ENCODE assay signal across 8 cellular contexts in the genomic region with DNA sequence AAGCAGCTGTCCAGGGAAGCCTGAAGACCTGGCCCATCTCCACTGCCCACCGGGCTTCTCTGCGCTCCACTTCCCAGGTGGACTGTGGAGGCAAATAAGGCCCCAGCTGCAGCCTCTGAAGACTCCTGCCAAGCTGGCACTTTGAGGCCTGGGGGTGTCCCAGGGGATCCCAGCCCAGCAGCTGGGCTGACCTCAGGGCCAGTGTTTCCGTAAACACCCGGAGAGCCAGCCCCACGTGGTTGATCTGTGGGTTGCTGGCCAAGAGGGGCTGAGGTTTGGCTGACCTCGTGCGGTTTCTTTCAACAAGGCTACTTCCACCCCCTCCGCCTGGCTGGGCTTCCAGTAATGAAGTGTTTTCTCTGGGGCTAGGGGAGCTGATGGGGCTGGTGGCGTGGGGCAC. TPM values are rescaled to one million over a fixed set of nuclear protein-coding genes. Genes with fewer than 3 reads are reported as not detected.
DNase-seq lines count a peak whose midpoint lies in the region; ATAC-seq, FAIRE-seq and TF ChIP-seq lines count a peak whose summit lies in the region.

No MANE protein-coding gene starts in this region.

- POLR2A ChIA-PET in K562 (lab: Yijun Ruan, JAX): interaction anchor here (0.6 to 1.4 kb wide), 2 partner anchors 30 to 557 kb away, joined by 4 read pairs; no protein-coding TSS in a partner anchor
- POLR2A ChIA-PET in HepG2 (lab: Yijun Ruan, JAX): no interaction called here

- ATAC-seq in HG02763 (IDR thresholded peaks at IDR 0.05; ENCODE audit: unreplicated experiment) (peak; percentile 69), K562 (peak; percentile 51; the same call in 2 of the 3 replicates), HepG2 (peak; percentile 41), GM21360 (IDR thresholded peaks at IDR 0.05; ENCODE audit: unreplicated experiment) (no peak), GM19455 (IDR thresholded peaks at IDR 0.05; ENCODE audit: unreplicated experiment) (no peak)
- no peak for ATAC-seq in stimulated activated naive CD8-positive, alpha-beta T cell treated with anti-CD3 and anti-CD28 coated beads, Interleukin-15, Interleukin-2, amounts not matched to agents 100 U/mL and 50 U/mL, for 24 hours

- H3K9ac ChIP-seq in K562 (ENCODE audit: insufficient read depth in 1 of 2, low read depth in 2 of 2, low read length in 2 of 2) (no peak overlapping the region; a peak in 1 of 4 replicates), HepG2 (ENCODE audit: insufficient read depth, low read depth, low read length) (no peak overlapping the region)

- H3K9me1 ChIP-seq in K562 (ENCODE audit: control insufficient read depth, insufficient read depth, low read length): no peaks in the 10 kb centered on the region

- H3K4me2 ChIP-seq in K562 (ENCODE audit: insufficient read depth, low read length) (no peak overlapping the region), HepG2 (ENCODE audit: low read depth, low read length) (peak overlapping the region; percentile 14; the same call in 1 of the 2 replicates)

- H2AFZ ChIP-seq in K562 (ENCODE audit: low read depth, low read length): no peak overlapping the region
- no peak overlapping the region for H2AFZ ChIP-seq in HepG2 (ENCODE audit: low read length)

- no peak for TF ChIP-seq CTCF in K562 (IDR thresholded peaks at IDR 0.05 in 2 of 3, conservative IDR thresholded peaks at IDR 0.05 in 1 of 3; ENCODE audit: insufficient read depth in 2 of 3, low read depth in 1 of 3, low read length in 3 of 3)
- TF ChIP-seq CTCF in HepG2 (CRISPR knock-in tag; IDR thresholded peaks at IDR 0.05): no peak
- no peak for TF ChIP-seq CTCF in vagina (IDR thresholded peaks at IDR 0.05)

- BruUV-seq in K562 (replicated peaks; lab: Mats Ljungman, UMichigan): no TSS peak
- BruUV-seq in HepG2 (replicated peaks; lab: Mats Ljungman, UMichigan): no TSS peak

- WGBS in K562 (ENCODE audit: insufficient coverage, low coverage, missing lambda C conversion rate): 2% methylated on average over 8 of the region's 9 CpGs
- 35% methylated on average over 9 of the region's 9 CpGs for WGBS in HepG2 (ENCODE audit: low lambda C conversion rate)

- peaks cover 33 to 55% of the 10 kb centered on the region in 2 experiments; a peak in 4 of 5 replicates for H3K27me3 ChIP-seq in K562 (ENCODE audit: control insufficient read depth in 2 of 2, insufficient read depth in 2 of 2, low read length in 2 of 2)
- peaks cover 4 to 32% of the 10 kb centered on the region in 2 experiments; a peak in 3 of 5 replicates for H3K27me3 ChIP-seq in HepG2 (ENCODE audit: control insufficient read depth in 1 of 2, insufficient read depth in 2 of 2, low read length in 2 of 2)
- no peaks in the 10 kb centered on the region for H3K27me3 ChIP-seq in vagina

- CTCF ChIA-PET in K562 (lab: Yijun Ruan, JAX; ENCODE audit: low intra/inter-chr PET ratio): no interaction called here
- CTCF ChIA-PET in HepG2 (lab: Yijun Ruan, JAX; ENCODE audit: low intra/inter-chr PET ratio, low total read pairs): no interaction called here

- H4K20me1 ChIP-seq in K562 (replicated peaks; ENCODE audit: control insufficient read depth, insufficient read depth, low read length) (0 out of 2 replicates have a peak, but pooled peaks cover 4% of the 10 kb centered on the region), HepG2 (ENCODE audit: insufficient read depth, low read length) (no peaks in the 10 kb centered on the region)

- intact Hi-C loops in K562 (cut with micrococcal nuclease) (no loop called here), HepG2 (cut with micrococcal nuclease; ENCODE audit: unreplicated experiment) (no loop called here), vagina (cut with DNase I) (no loop called here)

- TF ChIP-seq POLR2A in K562 (conservative IDR thresholded peaks at IDR 0.05) (no peak), HepG2 (IDR thresholded peaks at IDR 0.05; ENCODE audit: insufficient read depth in 1 of 2, low read depth in 2 of 2, low read length in 2 of 2) (no peak), vagina (IDR thresholded peaks at IDR 0.05) (no peak)

- TF ChIP-seq EP300 in K562 (IDR thresholded peaks at IDR 0.05; ENCODE audit: low read length) (no peak), HepG2 (IDR thresholded peaks at IDR 0.05; ENCODE audit: low read depth in 2 of 2, low read length in 2 of 2) (peak in 1 of 2 experiments; percentile 19; a peak in 1 of 4 replicates), HepG2 (CRISPR knock-in tag; IDR thresholded peaks at IDR 0.05; ENCODE audit: borderline replicate concordance) (no peak)

- H3K4me1 ChIP-seq in K562 (replicated peaks in 1 of 2; ENCODE audit: control insufficient read depth in 2 of 2, insufficient read depth in 2 of 2, low read length in 2 of 2) (no peaks in the 10 kb centered on the region), HepG2 (ENCODE audit: insufficient read depth, low read length) (peaks cover 8% of the 10 kb centered on the region; the same call in 1 of the 2 replicates), vagina (peaks cover 52% of the 10 kb centered on the region)

- DNase-seq in AG08395 (ENCODE audit: low spot score) (peak; percentile 96), K562 (ENCODE audit: extremely low read depth in 1 of 4, low spot score in 3 of 4) (no peak), HepG2 (ENCODE audit: low spot score) (no peak), vagina (ENCODE audit: extremely low spot score in 2 of 2) (peak in 1 of 2 donors; percentile 90)
- no peak for DNase-seq in stimulated activated naive CD8-positive, alpha-beta T cell treated with anti-CD3 and anti-CD28 coated beads, Interleukin-15, Interleukin-2, amounts not matched to agents 100 U/mL and 50 U/mL, for 24 hours

- in situ Hi-C loops in K562 (cut with MboI): no loop called here
- in situ Hi-C loops in HepG2 (cut with HindIII; ENCODE audit: extremely low pct_ligation_motif_present, low pct_unique_long_range_greater_than_20kb): no loop called here

- H3K79me2 ChIP-seq in K562 (ENCODE audit: control insufficient read depth, insufficient read depth, low read length) (no peaks in the 10 kb centered on the region), HepG2 (ENCODE audit: insufficient read depth, low read length) (no peaks in the 10 kb centered on the region)

- FAIRE-seq in K562 (lab: Jason Lieb, UNC) (no peak), HepG2 (lab: Jason Lieb, UNC) (no peak)

- no peaks in the 10 kb centered on the region for H3K36me3 ChIP-seq in K562 (ENCODE audit: control insufficient read depth, insufficient read depth, low read length)
- H3K36me3 ChIP-seq in HepG2 (replicated peaks in 1 of 2; ENCODE audit: control insufficient read depth in 1 of 2, insufficient read depth in 2 of 2, low read length in 2 of 2): no peaks in the 10 kb centered on the region
- H3K36me3 ChIP-seq in vagina: no peaks in the 10 kb centered on the region

- H3K27ac ChIP-seq in K562 (ENCODE audit: extremely low read depth, low read depth, low read length): no peak overlapping the region
- no peak overlapping the region for H3K27ac ChIP-seq in HepG2 (ENCODE audit: extremely low read length, insufficient read depth, low read length)
- peak overlapping the region; percentile 83 for H3K27ac ChIP-seq in vagina

- TF ChIP-seq RAD21 in K562 (CRISPR knock-in tag; conservative IDR thresholded peaks at IDR 0.05 in 1 of 2, IDR thresholded peaks at IDR 0.05 in 1 of 2) (no peak), HepG2 (CRISPR knock-in tag; IDR thresholded peaks at IDR 0.05) (no peak)

- H3K9me3 ChIP-seq in K562 (replicated peaks; ENCODE audit: control insufficient read depth, insufficient read depth, low read depth, low read length) (no peaks in the 10 kb centered on the region), HepG2 (ENCODE audit: low read length) (no peaks in the 10 kb centered on the region), vagina (no peaks in the 10 kb centered on the region)

- H3K4me3 ChIP-seq in K562 (no peak overlapping the region), HepG2 (replicated peaks in 1 of 3; ENCODE audit: insufficient read depth in 1 of 3, low read depth in 2 of 3, low read length in 3 of 3) (no peak overlapping the region), vagina (peak overlapping the region in 1 of 2 donors; percentile 12)

RNA-seq across cellular contexts. Expression of gene CCN5, which starts 12.4 kb away (rescaled TPM):
- total RNA-seq in K562 (2011; cell fraction: chromatin; rRNA removed; ENCODE audit: low replicate concordance): not detected in 2 replicates
- not detected in 2 replicates for total RNA-seq in K562 (2011; cell fraction: nucleolus; rRNA removed)
- total RNA-seq in K562 (2011; cell fraction: nucleoplasm; rRNA removed): not detected in 2 replicates
- total RNA-seq in K562 (2014; rRNA removed) (not detected in 2 replicates), K562 (2014; rRNA removed; fragmentation: Illumina TruSeq; extraction: Trizol) (not detected in 2 replicates), K562 (2015; rRNA removed; fragmentation: Illumina TruSeq; extraction: Trizol) (not detected in 2 replicates), K562 (2021) (not detected in 2 replicates), HepG2 (2016; rRNA removed; fragmentation: Illumina TruSeq; extraction: Trizol) (not detected in 2 replicates), vagina (134 TPM)
- polyA plus RNA-seq in K562 (2011; rRNA removed) (not detected in 2 replicates), K562 (2014; fragmentation: Illumina TruSeq; extraction: Trizol) (not detected in 2 replicates), K562 (2014; fragmentation: Nextera tagmentation; extraction: Ambion mirVana) (not detected), K562 (2014; rRNA removed) (not detected in 2 replicates), HepG2 (2011; rRNA removed) (0.12 and 0.17 TPM in 2 replicates)
- not detected in 2 replicates for polyA plus RNA-seq in K562 (2011; cell fraction: cytosol; rRNA removed)
- polyA plus RNA-seq in K562 (2011; cell fraction: nucleus; rRNA removed): not detected in 2 replicates
- polyA plus RNA-seq in K562 (2012): 0.07 TPM in 1 of 2 replicates, not detected in the other
- not detected in 2 replicates for polyA minus RNA-seq in K562 (2011; rRNA and poly(A)+ RNA removed)
- polyA minus RNA-seq in K562 (2011; cell fraction: cytosol; rRNA and poly(A)+ RNA removed): 2.9 and 3.7 TPM in 2 replicates
- 0.56 and 0.81 TPM in 2 replicates for polyA minus RNA-seq in K562 (2011; cell fraction: nucleus; rRNA and poly(A)+ RNA removed)
- total RNA-seq in HepG2 (2016; cell fraction: cytosol; rRNA removed; fragmentation: Illumina TruSeq; extraction: Trizol; ENCODE audit: low read depth): not detected in 2 replicates
- total RNA-seq in HepG2 (2016; cell fraction: insoluble cytoplasmic fraction; rRNA removed; fragmentation: Illumina TruSeq; extraction: Trizol): not detected in 2 replicates
- not detected in 2 replicates for total RNA-seq in HepG2 (2016; cell fraction: membrane; rRNA removed; fragmentation: Illumina TruSeq; extraction: Trizol)
- not detected in 2 replicates for total RNA-seq in HepG2 (2016; cell fraction: nucleus; rRNA removed; fragmentation: Illumina TruSeq; extraction: Trizol)
- polyA plus RNA-seq in HepG2 (2011; cell fraction: cytosol; rRNA removed): 0.12 and 0.31 TPM in 2 replicates
- 0.12 and 0.23 TPM in 2 replicates for polyA plus RNA-seq in HepG2 (2011; cell fraction: nucleus; rRNA removed)
- not detected in 2 replicates for polyA plus RNA-seq in HepG2 (2012)
- not detected in 2 replicates for polyA plus RNA-seq in HepG2 (2016; cell fraction: cytosol; fragmentation: Illumina TruSeq; extraction: Trizol; ENCODE audit: low read depth)
- polyA plus RNA-seq in HepG2 (2016; cell fraction: insoluble cytoplasmic fraction; fragmentation: Illumina TruSeq; extraction: Trizol; ENCODE audit: low read depth): not detected in 2 replicates
- not detected in 2 replicates for polyA plus RNA-seq in HepG2 (2016; cell fraction: membrane; fragmentation: Illumina TruSeq; extraction: Trizol; ENCODE audit: low read depth)
- polyA plus RNA-seq in HepG2 (2016; cell fraction: nucleus; fragmentation: Illumina TruSeq; extraction: Trizol; ENCODE audit: insufficient read depth, low read depth): not detected in 2 replicates
- 0.08 and 46.2 TPM in 2 replicates for polyA minus RNA-seq in HepG2 (2011; rRNA and poly(A)+ RNA removed; ENCODE audit: low replicate concordance)
- polyA minus RNA-seq in HepG2 (2011; cell fraction: cytosol; rRNA and poly(A)+ RNA removed): 1.5 and 3.3 TPM in 2 replicates
- polyA minus RNA-seq in HepG2 (2011; cell fraction: nucleus; rRNA and poly(A)+ RNA removed): 1.1 and 1.7 TPM in 2 replicates

RNA-seq across cellular contexts. Expression of gene KCNK15, which starts 42.9 kb away (rescaled TPM):
- total RNA-seq in K562 (2011; cell fraction: chromatin; rRNA removed; ENCODE audit: low replicate concordance): 0.42 TPM in 1 of 2 replicates, not detected in the other
- 0.79 and 1.0 TPM in 2 replicates for total RNA-seq in K562 (2011; cell fraction: nucleolus; rRNA removed)
- total RNA-seq in K562 (2011; cell fraction: nucleoplasm; rRNA removed): 0.66 TPM in 1 of 2 replicates, not detected in the other
- total RNA-seq in K562 (2014; rRNA removed) (0.16 and 0.23 TPM in 2 replicates), K562 (2014; rRNA removed; fragmentation: Illumina TruSeq; extraction: Trizol) (0.10 TPM in 1 of 2 replicates, not detected in the other), K562 (2015; rRNA removed; fragmentation: Illumina TruSeq; extraction: Trizol) (not detected in 2 replicates), K562 (2021) (0.11 and 0.38 TPM in 2 replicates), HepG2 (2016; rRNA removed; fragmentation: Illumina TruSeq; extraction: Trizol) (not detected in 2 replicates), vagina (1.5 TPM)
- polyA plus RNA-seq in K562 (2011; rRNA removed) (0.03 TPM in 1 of 2 replicates, not detected in the other), K562 (2014; fragmentation: Illumina TruSeq; extraction: Trizol) (0.07 TPM in 1 of 2 replicates, not detected in the other), K562 (2014; fragmentation: Nextera tagmentation; extraction: Ambion mirVana) (not detected), K562 (2014; rRNA removed) (0.30 TPM in 1 of 2 replicates, not detected in the other), HepG2 (2011; rRNA removed) (0.03 TPM in 1 of 2 replicates, not detected in the other)
- polyA plus RNA-seq in K562 (2011; cell fraction: cytosol; rRNA removed): 0.01 and 0.10 TPM in 2 replicates
- not detected in 2 replicates for polyA plus RNA-seq in K562 (2011; cell fraction: nucleus; rRNA removed)
- 0.21 and 0.79 TPM in 2 replicates for polyA plus RNA-seq in K562 (2012)
- 0.07 TPM in 1 of 2 replicates, not detected in the other for polyA minus RNA-seq in K562 (2011; rRNA and poly(A)+ RNA removed)
- polyA minus RNA-seq in K562 (2011; cell fraction: cytosol; rRNA and poly(A)+ RNA removed): 0.64 TPM in 1 of 2 replicates, not detected in the other
- 0.33 and 0.67 TPM in 2 replicates for polyA minus RNA-seq in K562 (2011; cell fraction: nucleus; rRNA and poly(A)+ RNA removed)
- total RNA-seq in HepG2 (2016; cell fraction: cytosol; rRNA removed; fragmentation: Illumina TruSeq; extraction: Trizol; ENCODE audit: low read depth): not detected in 2 replicates
- total RNA-seq in HepG2 (2016; cell fraction: insoluble cytoplasmic fraction; rRNA removed; fragmentation: Illumina TruSeq; extraction: Trizol): not detected in 2 replicates
- not detected in 2 replicates for total RNA-seq in HepG2 (2016; cell fraction: membrane; rRNA removed; fragmentation: Illumina TruSeq; extraction: Trizol)
- not detected in 2 replicates for total RNA-seq in HepG2 (2016; cell fraction: nucleus; rRNA removed; fragmentation: Illumina TruSeq; extraction: Trizol)
- polyA plus RNA-seq in HepG2 (2011; cell fraction: cytosol; rRNA removed): not detected in 2 replicates
- not detected in 2 replicates for polyA plus RNA-seq in HepG2 (2011; cell fraction: nucleus; rRNA removed)
- polyA plus RNA-seq in HepG2 (2012): not detected in 2 replicates
- polyA plus RNA-seq in HepG2 (2016; cell fraction: cytosol; fragmentation: Illumina TruSeq; extraction: Trizol; ENCODE audit: low read depth): not detected in 2 replicates
- not detected in 2 replicates for polyA plus RNA-seq in HepG2 (2016; cell fraction: insoluble cytoplasmic fraction; fragmentation: Illumina TruSeq; extraction: Trizol; ENCODE audit: low read depth)
- polyA plus RNA-seq in HepG2 (2016; cell fraction: membrane; fragmentation: Illumina TruSeq; extraction: Trizol; ENCODE audit: low read depth): not detected in 2 replicates
- polyA plus RNA-seq in HepG2 (2016; cell fraction: nucleus; fragmentation: Illumina TruSeq; extraction: Trizol; ENCODE audit: insufficient read depth, low read depth): not detected in 2 replicates
- 26.5 TPM in 1 of 2 replicates, not detected in the other for polyA minus RNA-seq in HepG2 (2011; rRNA and poly(A)+ RNA removed; ENCODE audit: low replicate concordance)
- polyA minus RNA-seq in HepG2 (2011; cell fraction: cytosol; rRNA and poly(A)+ RNA removed): 0.20 and 0.35 TPM in 2 replicates
- polyA minus RNA-seq in HepG2 (2011; cell fraction: nucleus; rRNA and poly(A)+ RNA removed): 0.39 TPM in 1 of 2 replicates, not detected in the other

RNA-seq across cellular contexts. Expression of gene ADA, which starts 51.3 kb away (rescaled TPM):
- 5.1 and 18.6 TPM in 2 replicates for total RNA-seq in K562 (2011; cell fraction: chromatin; rRNA removed; ENCODE audit: low replicate concordance)
- total RNA-seq in K562 (2011; cell fraction: nucleolus; rRNA removed): 7.1 and 11.2 TPM in 2 replicates
- 5.2 and 11.3 TPM in 2 replicates for total RNA-seq in K562 (2011; cell fraction: nucleoplasm; rRNA removed)
- total RNA-seq in K562 (2014; rRNA removed) (4.0 and 8.2 TPM in 2 replicates), K562 (2014; rRNA removed; fragmentation: Illumina TruSeq; extraction: Trizol) (3.4 and 4.4 TPM in 2 replicates), K562 (2015; rRNA removed; fragmentation: Illumina TruSeq; extraction: Trizol) (4.6 and 5.3 TPM in 2 replicates), K562 (2021) (7.0 and 7.3 TPM in 2 replicates), HepG2 (2016; rRNA removed; fragmentation: Illumina TruSeq; extraction: Trizol) (2.5 and 2.7 TPM in 2 replicates), vagina (25.3 TPM)
- polyA plus RNA-seq in K562 (2011; rRNA removed) (26.1 and 26.8 TPM in 2 replicates), K562 (2014; fragmentation: Illumina TruSeq; extraction: Trizol) (6.8 and 7.2 TPM in 2 replicates), K562 (2014; fragmentation: Nextera tagmentation; extraction: Ambion mirVana) (1 to 10 TPM; 2.4 to 3.6 TPM), K562 (2014; rRNA removed) (8.9 and 10.9 TPM in 2 replicates), HepG2 (2011; rRNA removed) (9.8 and 11.3 TPM in 2 replicates)
- 30.9 and 33.5 TPM in 2 replicates for polyA plus RNA-seq in K562 (2011; cell fraction: cytosol; rRNA removed)
- polyA plus RNA-seq in K562 (2011; cell fraction: nucleus; rRNA removed): 42.7 and 47.8 TPM in 2 replicates
- 5.7 and 7.4 TPM in 2 replicates for polyA plus RNA-seq in K562 (2012)
- 11.8 and 15.5 TPM in 2 replicates for polyA minus RNA-seq in K562 (2011; rRNA and poly(A)+ RNA removed)
- 8.0 and 11.6 TPM in 2 replicates for polyA minus RNA-seq in K562 (2011; cell fraction: cytosol; rRNA and poly(A)+ RNA removed)
- polyA minus RNA-seq in K562 (2011; cell fraction: nucleus; rRNA and poly(A)+ RNA removed): 6.2 and 6.8 TPM in 2 replicates
- 1.3 and 2.8 TPM in 2 replicates for total RNA-seq in HepG2 (2016; cell fraction: cytosol; rRNA removed; fragmentation: Illumina TruSeq; extraction: Trizol; ENCODE audit: low read depth)
- 2.0 and 2.9 TPM in 2 replicates for total RNA-seq in HepG2 (2016; cell fraction: insoluble cytoplasmic fraction; rRNA removed; fragmentation: Illumina TruSeq; extraction: Trizol)
- 1.9 and 2.5 TPM in 2 replicates for total RNA-seq in HepG2 (2016; cell fraction: membrane; rRNA removed; fragmentation: Illumina TruSeq; extraction: Trizol)
- total RNA-seq in HepG2 (2016; cell fraction: nucleus; rRNA removed; fragmentation: Illumina TruSeq; extraction: Trizol): 1.4 and 1.6 TPM in 2 replicates
- polyA plus RNA-seq in HepG2 (2011; cell fraction: cytosol; rRNA removed): 9.6 and 12.4 TPM in 2 replicates
- 13.3 and 16.8 TPM in 2 replicates for polyA plus RNA-seq in HepG2 (2011; cell fraction: nucleus; rRNA removed)
- polyA plus RNA-seq in HepG2 (2012): 5.1 and 6.0 TPM in 2 replicates
- polyA plus RNA-seq in HepG2 (2016; cell fraction: cytosol; fragmentation: Illumina TruSeq; extraction: Trizol; ENCODE audit: low read depth): 2.7 and 3.0 TPM in 2 replicates
- polyA plus RNA-seq in HepG2 (2016; cell fraction: insoluble cytoplasmic fraction; fragmentation: Illumina TruSeq; extraction: Trizol; ENCODE audit: low read depth): 4.0 and 4.3 TPM in 2 replicates
- 3.2 TPM in 2 replicates for polyA plus RNA-seq in HepG2 (2016; cell fraction: membrane; fragmentation: Illumina TruSeq; extraction: Trizol; ENCODE audit: low read depth)
- 4.3 and 4.8 TPM in 2 replicates for polyA plus RNA-seq in HepG2 (2016; cell fraction: nucleus; fragmentation: Illumina TruSeq; extraction: Trizol; ENCODE audit: insufficient read depth, low read depth)
- 7.0 and 23.8 TPM in 2 replicates for polyA minus RNA-seq in HepG2 (2011; rRNA and poly(A)+ RNA removed; ENCODE audit: low replicate concordance)
- polyA minus RNA-seq in HepG2 (2011; cell fraction: cytosol; rRNA and poly(A)+ RNA removed): 2.5 and 2.9 TPM in 2 replicates
- 2.5 and 2.8 TPM in 2 replicates for polyA minus RNA-seq in HepG2 (2011; cell fraction: nucleus; rRNA and poly(A)+ RNA removed)

Comparison
In these comparisons a context has a peak if more than half of its experiments do, and no peak if none do; other contexts are left out.
1. ATAC-seq: peak in HG02763 (single experiment), K562 (single experiment) and HepG2 (single experiment); none in stimulated activated naive CD8-positive, alpha-beta T cell treated with anti-CD3 and anti-CD28 coated beads, Interleukin-15, Interleukin-2, amounts not matched to agents 100 U/mL and 50 U/mL, for 24 hours (single experiment), GM21360 (single experiment) and GM19455 (single experiment).
2. RNA of gene CCN5, which starts 12.4 kb away (total RNA-seq): 134 TPM in vagina (single experiment); not detected in K562 and not detected in HepG2; every median in the first group is over 100 times any median in the second.